8 cellular contexts compared by ENCODE assay signal in the genomic region with DNA sequence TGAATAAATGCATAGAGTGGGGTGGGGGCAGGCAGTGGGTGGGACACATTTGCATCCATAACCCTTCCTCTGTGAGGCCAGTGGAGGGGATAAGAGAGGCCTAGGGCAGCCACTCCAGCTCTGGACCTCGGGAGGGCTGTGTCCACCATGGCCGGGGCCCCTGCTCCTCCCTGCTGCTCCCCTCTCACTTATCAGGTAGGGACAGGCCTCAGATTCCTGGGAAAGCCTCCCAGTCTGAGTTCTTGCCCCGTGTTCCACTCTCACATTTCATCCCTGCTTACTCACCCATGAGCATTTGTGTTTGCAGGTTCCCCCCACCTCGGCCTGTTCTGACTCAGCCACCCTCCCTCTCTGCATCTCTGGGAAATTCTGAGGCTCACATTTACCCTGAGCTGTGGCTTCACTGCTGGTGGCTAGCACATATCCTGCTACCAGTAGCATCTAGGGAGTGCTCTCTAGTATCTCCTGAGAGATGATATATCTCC.
DNase-seq lines count a peak whose midpoint lies in the region; ATAC-seq, FAIRE-seq and TF ChIP-seq lines count a peak whose summit lies in the region.

No MANE protein-coding gene starts in this region.

- no peaks in the 10 kb centered on the region for H3K9me3 Mint-ChIP-seq in glutamatergic neuron (ENCODE audit: unreplicated experiment)

- DNase-seq in H54 (ENCODE audit: insufficient read length, low spot score): peak; percentile 65
- DNase-seq in NAMALWA (ENCODE audit: low spot score): peak; percentile 65
- DNase-seq in fibroblast of villous mesenchyme (ENCODE audit: low read depth): peak; percentile 30
- no peak for DNase-seq in RPMI8226
- no peak for DNase-seq in AML-193 (lab: John Stamatoyannopoulos, UW)
- DNase-seq in glutamatergic neuron: no peak
- DNase-seq in HUDEP-2 (lab: John Stamatoyannopoulos, UW; ENCODE audit: unreplicated experiment in 76 of 76): no peak

- H3K4me1 Mint-ChIP-seq in glutamatergic neuron (ENCODE audit: low read depth, unreplicated experiment): peaks cover 5% of the 10 kb centered on the region

- TF ChIP-seq CTCF in fibroblast of villous mesenchyme (IDR thresholded peaks at IDR 0.05; ENCODE audit: insufficient read depth, low read depth, low read length) (no peak), glutamatergic neuron (IDR thresholded peaks at IDR 0.05; ENCODE audit: partially characterized antibody, unreplicated experiment) (no peak)

- no peak overlapping the region for H3K4me3 ChIP-seq in fibroblast of villous mesenchyme (ENCODE audit: low read depth, low read length)

- FAIRE-seq in H54 (lab: Jason Lieb, UNC): peak; percentile 98

- no peak overlapping the region for H3K4me3 Mint-ChIP-seq in glutamatergic neuron (ENCODE audit: unreplicated experiment)

- ATAC-seq in GM18508 (IDR thresholded peaks at IDR 0.05; ENCODE audit: insufficient read depth, unreplicated experiment): peak; percentile 48

- H3K27me3 Mint-ChIP-seq in glutamatergic neuron (ENCODE audit: unreplicated experiment): peaks cover 1% of the 10 kb centered on the region

- H3K36me3 Mint-ChIP-seq in glutamatergic neuron (ENCODE audit: unreplicated experiment): no peaks in the 10 kb centered on the region

- no peak for TF ChIP-seq POLR2A in H54 (IDR thresholded peaks at IDR 0.05; ENCODE audit: low read depth, low read length)

- H3K27ac Mint-ChIP-seq in glutamatergic neuron (ENCODE audit: unreplicated experiment): no peak overlapping the region

Comparison
In these comparisons a context has a peak if more than half of its experiments do, and no peak if none do; other contexts are left out.
1. DNase-seq: peak in H54 (single experiment), NAMALWA (single experiment) and fibroblast of villous mesenchyme (single experiment); none in RPMI8226 (single experiment), AML-193 (0 of 2), glutamatergic neuron (single experiment) and HUDEP-2 (0 of 76).